8 cellular contexts compared by ENCODE assay signal in genomic region chr10:58531084-58531695, GRCh38. TPM values are rescaled to one million over a fixed set of nuclear protein-coding genes. Genes with fewer than 3 reads are reported as not detected.
DNase-seq lines count a peak whose midpoint lies in the region; ATAC-seq and TF ChIP-seq lines count a peak whose summit lies in the region.

No MANE protein-coding gene starts in this region.

- DNase-seq in AG08395 (ENCODE audit: low spot score) (peak; percentile 62), NCI-H1417 (lab: John Stamatoyannopoulos, UW) (peak; percentile 39 to 76 (median 47)), UCSD-AML1 (lab: John Stamatoyannopoulos, UW; ENCODE audit: unreplicated experiment) (peak; percentile 23), dermis blood vessel endothelial cell (peak; percentile 68), mucosa of descending colon (peak in 1 of 3 donors; percentile 87), upper lobe of right lung (no peak)

- H3K27ac ChIP-seq in upper lobe of right lung, result no peak overlapping the region

- ATAC-seq in GM18498 (IDR thresholded peaks at IDR 0.05; ENCODE audit: unreplicated experiment) (peak; percentile 98), HG02798 (IDR thresholded peaks at IDR 0.05; ENCODE audit: poor library complexity, unreplicated experiment) (peak; percentile 99), mucosa of descending colon (peak; percentile 90), upper lobe of right lung (peak; percentile 95)

- TF ChIP-seq CTCF in mucosa of descending colon (IDR thresholded peaks at IDR 0.05) (peak; percentile 53), upper lobe of right lung (IDR thresholded peaks at IDR 0.05) (peak; percentile 74)

- H3K4me1 ChIP-seq in mucosa of descending colon (ENCODE audit: low read depth), result no peaks in the 10 kb centered on the region
- H3K4me1 ChIP-seq in upper lobe of right lung, result no peaks in the 10 kb centered on the region

- H3K36me3 ChIP-seq in mucosa of descending colon (ENCODE audit: low read depth) (no peaks in the 10 kb centered on the region), upper lobe of right lung (no peaks in the 10 kb centered on the region)

- no peaks in the 10 kb centered on the region for H3K27me3 ChIP-seq in upper lobe of right lung

- H3K9me3 ChIP-seq in mucosa of descending colon (no peaks in the 10 kb centered on the region), upper lobe of right lung (no peaks in the 10 kb centered on the region)

- H3K4me3 ChIP-seq in mucosa of descending colon, result no peak overlapping the region
- no peak overlapping the region for H3K4me3 ChIP-seq in upper lobe of right lung

- intact Hi-C loops in mucosa of descending colon (cut with DNase I, micrococcal nuclease) (no loop called here), upper lobe of right lung (cut with DNase I) (no loop called here)

RNA-seq across cellular contexts. Expression of gene BICC1, which starts 18.5 kb away (rescaled TPM):
- total RNA-seq in dermis blood vessel endothelial cell (0.79 and 2.6 TPM in 2 replicates), mucosa of descending colon (1 to 10 TPM; 1.1 to 5.9 (median 3.5) TPM), upper lobe of right lung (9.2 TPM)
